ENCODE assay signal across 12 cellular contexts in genomic region chr5:65478336-65478735, GRCh38. TPM values are rescaled to one million over a fixed set of nuclear protein-coding genes. Genes with fewer than 3 reads are reported as not detected.
"Had no signal": no experiment of that assay in that cellular context is flagged by ENCODE, and none has a peak within 500 bp of the region (broad histone marks: within the 10 kb centered on the region; RNA-seq: fewer than 3 reads in every experiment).

No MANE protein-coding gene starts in this region.

- H3K27me3 ChIP-seq: testis had no signal

- H3K9me3 ChIP-seq: psoas muscle, testis had no signal

- H3K27ac ChIP-seq: psoas muscle, testis had no signal

- DNase-seq: activated CD4-positive, alpha-beta T cell treated with anti-CD3 and anti-CD28 coated beads for 4 hours; activated CD8-positive, alpha-beta memory T cell treated with anti-CD3 and anti-CD28 coated beads, Interleukin-2, amount 50 U/mL, for 48 hours; activated CD8-positive, alpha-beta T cell treated with anti-CD3 and anti-CD28 coated beads, Interleukin-2, amount 10 ng/mL, durations not matched to agents 7 days and 5 days; activated naive CD4-positive, alpha-beta T cell; central memory CD4-positive, alpha-beta T cell; effector memory CD8-positive, alpha-beta T cell; immature natural killer cell; nucleus accumbens; psoas muscle; stimulated activated CD4-positive, alpha-beta T cell treated with anti-CD3 and anti-CD28 coated beads, Interleukin-4, amount 100 ng/mL, for 4 hours; stimulated activated naive CD8-positive, alpha-beta T cell treated with anti-CD3 and anti-CD28 coated beads, Interleukin-15, amount 100 ng/mL, for 72 hours; testis had no signal

- H3K4me3 ChIP-seq: psoas muscle, testis had no signal

RNA-seq across cellular contexts. Expression of gene ADAMTS6, which starts 3.4 kb away (rescaled TPM):
- polyA plus RNA-seq: immature natural killer cell had no signal
